In the genomic region with DNA sequence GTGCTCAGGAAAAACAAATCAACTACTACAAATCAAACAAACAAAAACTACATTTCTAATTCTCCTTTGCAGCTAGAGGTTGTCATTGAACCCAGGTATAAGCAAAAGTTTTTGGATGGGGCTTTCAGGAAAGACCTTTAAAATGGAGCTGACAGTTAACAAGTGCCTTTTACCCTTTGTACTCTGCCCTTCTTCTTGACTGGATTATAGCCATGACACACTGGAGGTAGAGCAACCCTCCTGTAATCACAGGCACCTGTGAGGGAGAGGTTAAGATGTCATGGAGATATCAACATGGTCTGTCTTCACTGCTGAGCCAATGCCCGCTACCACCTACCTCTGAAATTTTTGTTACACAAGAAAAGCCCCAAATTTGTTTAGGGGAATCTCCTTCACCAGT, we compare ENCODE assay signal across 17 cellular contexts.
DNase-seq lines count a peak whose midpoint lies in the region; ATAC-seq, FAIRE-seq and TF ChIP-seq lines count a peak whose summit lies in the region.
"Had no signal": no experiment of that assay in that cellular context is flagged by ENCODE, and none has a peak within 500 bp of the region (broad histone marks: within the 10 kb centered on the region; RNA-seq: fewer than 3 reads in every experiment).

No MANE protein-coding gene starts in this region.

- H3K9ac ChIP-seq in liver (ENCODE audit: low read depth in 1 of 2, low read length in 2 of 2): no peak overlapping the region
- H3K9ac ChIP-seq in HepG2 (ENCODE audit: insufficient read depth, low read depth, low read length): no peak overlapping the region
- no peak overlapping the region for H3K9ac ChIP-seq in GM12878 (ENCODE audit: control insufficient read depth, insufficient read depth, low read length)
- H3K9ac ChIP-seq: GM23248 had no signal

- no peak for TF ChIP-seq CTCF in liver (IDR thresholded peaks at IDR 0.05; ENCODE audit: low read depth, low read length, missing input control)
- no peak for TF ChIP-seq CTCF in HepG2 (CRISPR knock-in tag; IDR thresholded peaks at IDR 0.05)
- TF ChIP-seq CTCF in GM12878 (IDR thresholded peaks at IDR 0.05 in 2 of 3, conservative IDR thresholded peaks at IDR 0.05 in 1 of 3; ENCODE audit: control insufficient read depth in 2 of 3, extremely low read depth in 1 of 3, insufficient read depth in 1 of 3, low read depth in 3 of 3, low read length in 3 of 3): no peak
- TF ChIP-seq CTCF in mucosa of descending colon (IDR thresholded peaks at IDR 0.05): no peak
- no peak for TF ChIP-seq CTCF in left lung (IDR thresholded peaks at IDR 0.05)
- no peak for TF ChIP-seq CTCF in WERI-Rb-1 (IDR thresholded peaks at IDR 0.05; ENCODE audit: low read depth, low read length)

- CTCF ChIA-PET in HepG2 (lab: Yijun Ruan, JAX; ENCODE audit: low intra/inter-chr PET ratio, low total read pairs): interaction anchor here (2.8 kb wide), 1 partner anchor 70 kb away, joined by 22 read pairs; no protein-coding TSS in a partner anchor
- CTCF ChIA-PET in GM12878 (lab: Yijun Ruan, JAX): interaction anchor here (0.5 to 7.2 kb wide), 58 partner anchors 11 to 741 kb away, joined by 3 to 73 read pairs (median 4); no protein-coding TSS in a partner anchor

- no peaks in the 10 kb centered on the region for H3K36me3 ChIP-seq in liver (ENCODE audit: control insufficient read depth in 4 of 4, insufficient read depth in 3 of 4, low read depth in 1 of 4, low read length in 3 of 4)
- H3K36me3 ChIP-seq in HepG2 (replicated peaks in 1 of 2; ENCODE audit: control insufficient read depth in 1 of 2, insufficient read depth in 2 of 2, low read length in 2 of 2): no peaks in the 10 kb centered on the region
- no peaks in the 10 kb centered on the region for H3K36me3 ChIP-seq in GM12878 (ENCODE audit: control insufficient read depth in 2 of 2, insufficient read depth in 2 of 2, low read length in 1 of 2)
- H3K36me3 ChIP-seq in mucosa of descending colon (ENCODE audit: low read depth): no peaks in the 10 kb centered on the region
- no peaks in the 10 kb centered on the region for H3K36me3 ChIP-seq in left lung
- no peaks in the 10 kb centered on the region for H3K36me3 ChIP-seq in WERI-Rb-1
- H3K36me3 ChIP-seq: HAP-1 had no signal

- TF ChIP-seq POLR2A in HepG2 (IDR thresholded peaks at IDR 0.05; ENCODE audit: insufficient read depth in 1 of 2, low read depth in 2 of 2, low read length in 2 of 2) (no peak), GM12878 (IDR thresholded peaks at IDR 0.05; ENCODE audit: low read depth, low read length) (no peak)

- H3K4me3 ChIP-seq in liver (ENCODE audit: low read depth in 1 of 3, low read length in 3 of 3) (no peak overlapping the region), HepG2 (replicated peaks in 1 of 3; ENCODE audit: insufficient read depth in 1 of 3, low read depth in 2 of 3, low read length in 3 of 3) (no peak overlapping the region), GM12878 (no peak overlapping the region), mucosa of descending colon (no peak overlapping the region), left lung (no peak overlapping the region), WERI-Rb-1 (ENCODE audit: low read depth, low read length) (no peak overlapping the region)
- H3K4me3 ChIP-seq: A549, GM23248, HAP-1 had no signal

- ATAC-seq in HepG2 (no peak), GM12878 (peak; percentile 27; the same call in 2 of the 3 replicates), mucosa of descending colon (peak; percentile 87), left lung (no peak), GM21447 (IDR thresholded peaks at IDR 0.05; ENCODE audit: unreplicated experiment) (no peak)

- 55% methylated on average over 1 of the region's 1 CpG for WGBS in liver
- WGBS in HepG2 (ENCODE audit: low lambda C conversion rate): 96% methylated on average over 1 of the region's 1 CpG
- WGBS in GM12878 (ENCODE audit: insufficient coverage, insufficient replicate concordance, low lambda C conversion rate, missing lambda C conversion rate): 4% methylated on average over 1 of the region's 1 CpG

- in situ Hi-C loops in HepG2 (cut with HindIII; ENCODE audit: extremely low pct_ligation_motif_present, low pct_unique_long_range_greater_than_20kb): loop anchor here (5.0 kb wide), 2 partner anchors 72 to 252 kb away; no protein-coding TSS in a partner anchor
- in situ Hi-C loops in GM12878 (cut with MboI): no loop called here

- RAD21 ChIA-PET in GM12878 (lab: Charles Lee; ENCODE audit: unreplicated experiment): interaction anchor here (0.6 to 3.2 kb wide), 27 partner anchors 8 to 398 kb away, joined by 3 to 19 read pairs (median 5); no protein-coding TSS in a partner anchor

- intact Hi-C loops in HepG2 (cut with micrococcal nuclease; ENCODE audit: unreplicated experiment): loop anchor here (2.0 kb wide), 1 partner anchor 76 kb away; no protein-coding TSS in a partner anchor
- intact Hi-C loops in GM12878 (cut with micrococcal nuclease; ENCODE audit: unreplicated experiment): loop anchor here (5.0 kb wide), 1 partner anchor 172 kb away; no protein-coding TSS in a partner anchor
- intact Hi-C loops in mucosa of descending colon (cut with DNase I, micrococcal nuclease): loop anchor here in 1 of 2 donors (5.0 kb wide), 1 partner anchor 252 kb away; no protein-coding TSS in a partner anchor
- intact Hi-C loops in left lung (cut with DNase I): loop anchor here in 1 of 2 donors (10.0 kb wide), 1 partner anchor 254 kb away; no protein-coding TSS in a partner anchor

- BruUV-seq in HepG2 (replicated peaks; lab: Mats Ljungman, UMichigan) (no TSS peak), GM12878 (replicated peaks; lab: Mats Ljungman, UMichigan) (no TSS peak)

- SMC1A ChIA-PET in GM12878 (lab: Charles Lee; ENCODE audit: uncharacterized antibody, unreplicated experiment): interaction anchor here (0.5 to 4.3 kb wide), 40 partner anchors 9 to 1007 kb away, joined by 3 to 23 read pairs (median 5); no protein-coding TSS in a partner anchor

- H3K4me1 ChIP-seq in liver (ENCODE audit: control insufficient read depth in 4 of 4, insufficient read depth in 4 of 4, low read length in 3 of 4): peaks cover 0 to 13% (median 11%) of the 10 kb centered on the region in 4 donors
- peaks cover 7% of the 10 kb centered on the region; the same call in 1 of the 2 replicates for H3K4me1 ChIP-seq in HepG2 (ENCODE audit: insufficient read depth, low read length)
- H3K4me1 ChIP-seq in GM12878 (ENCODE audit: control insufficient read depth, insufficient read depth, low read length): no peaks in the 10 kb centered on the region
- peaks cover 3% of the 10 kb centered on the region for H3K4me1 ChIP-seq in mucosa of descending colon (ENCODE audit: low read depth)
- no peaks in the 10 kb centered on the region for H3K4me1 ChIP-seq in left lung
- H3K4me1 ChIP-seq: HAP-1 had no signal

- DNase-seq in HepG2 (ENCODE audit: low spot score) (no peak), GM12878 (ENCODE audit: low read depth, low spot score) (no peak), mucosa of descending colon (no peak), left lung (no peak), WERI-Rb-1 (no peak)
- DNase-seq: AML-193; Caco-2; CD4-positive, alpha-beta T cell; GM23248 had no signal

- FAIRE-seq in HepG2 (lab: Jason Lieb, UNC): no peak
- no peak for FAIRE-seq in GM12878 (lab: Jason Lieb, UNC)
- FAIRE-seq: A549, D721Med, G401.6 had no signal

- no peaks in the 10 kb centered on the region for H3K79me2 ChIP-seq in HepG2 (ENCODE audit: insufficient read depth, low read length)
- no peaks in the 10 kb centered on the region for H3K79me2 ChIP-seq in GM12878 (ENCODE audit: control insufficient read depth, insufficient read depth, low read length)

- H2AFZ ChIP-seq in HepG2 (ENCODE audit: low read length): no peak overlapping the region
- no peak overlapping the region for H2AFZ ChIP-seq in GM12878 (ENCODE audit: control insufficient read depth, low read depth, low read length)
- H2AFZ ChIP-seq: GM23248 had no signal

- no peak overlapping the region for H3K4me2 ChIP-seq in HepG2 (ENCODE audit: low read depth, low read length)
- H3K4me2 ChIP-seq in GM12878 (ENCODE audit: control insufficient read depth, insufficient read depth): no peak overlapping the region

- TF ChIP-seq EP300 in HepG2 (IDR thresholded peaks at IDR 0.05; ENCODE audit: low read depth in 2 of 2, low read length in 2 of 2) (no peak), HepG2 (CRISPR knock-in tag; IDR thresholded peaks at IDR 0.05; ENCODE audit: borderline replicate concordance) (no peak), GM12878 (IDR thresholded peaks at IDR 0.05; ENCODE audit: borderline replicate concordance in 1 of 2, control insufficient read depth in 1 of 2, low read depth in 2 of 2, low read length in 2 of 2) (no peak)

- H3K9me3 ChIP-seq in liver (ENCODE audit: control insufficient read depth in 4 of 4, low read length in 3 of 4) (peaks cover 0 to 6% (median 0%) of the 10 kb centered on the region in 4 donors), HepG2 (ENCODE audit: low read length) (peaks cover 6% of the 10 kb centered on the region), GM12878 (replicated peaks; ENCODE audit: control insufficient read depth, insufficient read depth, low read length) (peaks cover 4% of the 10 kb centered on the region; the same call in 2 of the 3 replicates), mucosa of descending colon (no peaks in the 10 kb centered on the region), left lung (peaks cover 0 to 5% of the 10 kb centered on the region in 2 donors), WERI-Rb-1 (ENCODE audit: severe bottlenecking) (peaks cover 3% of the 10 kb centered on the region)
- H3K9me3 ChIP-seq: HAP-1 had no signal

- no peak for TF ChIP-seq RAD21 in liver (IDR thresholded peaks at IDR 0.05)
- TF ChIP-seq RAD21 in HepG2 (CRISPR knock-in tag; IDR thresholded peaks at IDR 0.05): no peak
- TF ChIP-seq RAD21 in GM12878 (IDR thresholded peaks at IDR 0.05; ENCODE audit: insufficient read depth, low read depth, low read length): no peak

- no peaks in the 10 kb centered on the region for H4K20me1 ChIP-seq in HepG2 (ENCODE audit: insufficient read depth, low read length)
- no peaks in the 10 kb centered on the region for H4K20me1 ChIP-seq in GM12878 (ENCODE audit: control insufficient read depth, insufficient read depth)

- POLR2A ChIA-PET in HepG2 (lab: Yijun Ruan, JAX) (interaction anchor here (1.1 kb wide), 1 partner anchor 100 kb away, joined by 3 read pairs; a partner anchor contains a TSS), GM12878 (lab: Charles Lee) (interaction anchor here (0.6 to 1.6 kb wide), 4 partner anchors 17 to 1876 kb away, joined by 3 to 4 read pairs (median 3); no protein-coding TSS in a partner anchor)

- H3K27ac ChIP-seq in liver (ENCODE audit: low read depth in 1 of 2, low read length in 2 of 2) (no peak overlapping the region), HepG2 (ENCODE audit: extremely low read length, insufficient read depth, low read length) (no peak overlapping the region), GM12878 (ENCODE audit: control insufficient read depth, insufficient read depth) (no peak overlapping the region), left lung (no peak overlapping the region), WERI-Rb-1 (no peak overlapping the region)
- H3K27ac ChIP-seq: 22Rv1, C4-2B, GM23248 had no signal

- H3K27me3 ChIP-seq in liver (ENCODE audit: control insufficient read depth in 4 of 4, insufficient read depth in 4 of 4, low read length in 3 of 4) (no peaks in the 10 kb centered on the region), HepG2 (ENCODE audit: control insufficient read depth in 1 of 2, insufficient read depth in 2 of 2, low read length in 2 of 2) (no peaks in the 10 kb centered on the region), GM12878 (replicated peaks in 1 of 2; ENCODE audit: control insufficient read depth in 2 of 2, insufficient read depth in 2 of 2, low read length in 1 of 2) (no peaks in the 10 kb centered on the region), left lung (no peaks in the 10 kb centered on the region), WERI-Rb-1 (ENCODE audit: insufficient read depth, low read depth, severe bottlenecking) (no peaks in the 10 kb centered on the region)

Comparison
In these comparisons a context has a peak if more than half of its experiments do, and no peak if none do; other contexts are left out.
1. ATAC-seq: peak in GM12878 (single experiment) and mucosa of descending colon (single experiment); none in HepG2 (single experiment), left lung (single experiment) and GM21447 (single experiment).